Comparison of ENCODE assay signal across 8 cellular contexts in genomic region chr10:46555713-46556514, GRCh38. TPM values are rescaled to one million over a fixed set of nuclear protein-coding genes. Genes with fewer than 3 reads are reported as not detected.
DNase-seq lines count a peak whose midpoint lies in the region; ATAC-seq, FAIRE-seq and TF ChIP-seq lines count a peak whose summit lies in the region.

No MANE protein-coding gene starts in this region.

- H3K4me1 Mint-ChIP-seq in neural crest cell: peaks cover 15% of the 10 kb centered on the region

- DNase-seq in AG04450 (ENCODE audit: low read depth, low spot score): no peak
- no peak for DNase-seq in fibroblast of the aortic adventitia (ENCODE audit: low read depth)
- DNase-seq in neural crest cell (ENCODE audit: low read depth, low spot score): peak; percentile 51
- DNase-seq in NCI-H1694 treated with DMSO at 0.1 percent for 48 hours (lab: John Stamatoyannopoulos, UW): no peak
- DNase-seq in D721Med (ENCODE audit: insufficient read length, low spot score): no peak

- H3K36me3 Mint-ChIP-seq in neural crest cell (ENCODE audit: low read depth): no peaks in the 10 kb centered on the region

- CTCF ChIA-PET in AG04450 (lab: Charles Lee): no interaction called here

- peaks cover 13% of the 10 kb centered on the region for H3K9me3 ChIP-seq in AG04450 (ENCODE audit: control insufficient read depth, insufficient read depth, low read length)

- H3K4me3 Mint-ChIP-seq in neural crest cell: no peak overlapping the region

- no peaks in the 10 kb centered on the region for H3K9me3 Mint-ChIP-seq in neural crest cell

- no peak overlapping the region for H3K27ac Mint-ChIP-seq in neural crest cell (ENCODE audit: unreplicated experiment)

- H3K27me3 ChIP-seq in AG04450 (ENCODE audit: control insufficient read depth, insufficient read depth, low read length): peaks cover 83% of the 10 kb centered on the region

- POLR2A ChIA-PET in AG04450 (lab: Yijun Ruan, JAX): no interaction called here

- FAIRE-seq in D721Med (lab: Jason Lieb, UNC): no peak

- peak overlapping the region; percentile 27; the same call in 1 of the 2 replicates for H3K4me3 ChIP-seq in AG04450 (ENCODE audit: low read depth, low read length)
- H3K4me3 ChIP-seq in fibroblast of the aortic adventitia (ENCODE audit: low read depth, low read length): peak overlapping the region; percentile 13

- ATAC-seq in HG03460 (IDR thresholded peaks at IDR 0.05; ENCODE audit: unreplicated experiment): no peak
- no peak for ATAC-seq in GM18909 (IDR thresholded peaks at IDR 0.05; ENCODE audit: poor library complexity, unreplicated experiment)

- no peaks in the 10 kb centered on the region for H3K27me3 Mint-ChIP-seq in neural crest cell (ENCODE audit: low read depth)

- H3K27ac ChIP-seq in AG04450 (ENCODE audit: low read depth, low read length): no peak overlapping the region
- peak overlapping the region; percentile 97 for H3K27ac ChIP-seq in VCaP

- TF ChIP-seq CTCF in AG04450 (IDR thresholded peaks at IDR 0.05; ENCODE audit: low read depth, low read length) (no peak), VCaP (conservative IDR thresholded peaks at IDR 0.05) (no peak), fibroblast of the aortic adventitia (IDR thresholded peaks at IDR 0.05; ENCODE audit: insufficient read depth, low read length) (no peak), neural crest cell (conservative IDR thresholded peaks at IDR 0.05) (no peak), D721Med (IDR thresholded peaks at IDR 0.05; ENCODE audit: insufficient read depth, missing control alignments) (no peak)

RNA-seq across cellular contexts. Expression of gene GPRIN2, which starts 0.5 kb away (rescaled TPM):
- not detected in 2 replicates for polyA plus RNA-seq in AG04450 (2011; rRNA removed)
- polyA minus RNA-seq in AG04450 (2011; rRNA and poly(A)+ RNA removed): not detected in 2 replicates
- not detected in 2 replicates for total RNA-seq in fibroblast of the aortic adventitia (ENCODE audit: low replicate concordance)
- total RNA-seq in neural crest cell: 1.4 and 1.5 TPM in 2 replicates

RNA-seq across cellular contexts. Expression of gene SYT15, which starts 23.0 kb away (rescaled TPM):
- 0.15 and 0.20 TPM in 2 replicates for polyA plus RNA-seq in AG04450 (2011; rRNA removed)
- polyA minus RNA-seq in AG04450 (2011; rRNA and poly(A)+ RNA removed): 0.05 and 0.26 TPM in 2 replicates
- total RNA-seq in fibroblast of the aortic adventitia (ENCODE audit: low replicate concordance) (under 0.01 and 0.41 TPM in 2 replicates), neural crest cell (1.4 and 1.6 TPM in 2 replicates)
